Comparison of ENCODE assay signal across 14 cellular contexts in genomic region chr1:99305626-99306025, GRCh38.
"Had no signal": no experiment of that assay in that cellular context is flagged by ENCODE, and none has a peak within 500 bp of the region (broad histone marks: within the 10 kb centered on the region; RNA-seq: fewer than 3 reads in every experiment).

No MANE protein-coding gene starts in this region.

- H3K36me3 ChIP-seq: heart left ventricle, upper lobe of right lung had no signal

- ATAC-seq: activated CD4-positive, CD25-positive, alpha-beta regulatory T cell treated with anti-CD3 and anti-CD28 coated beads, Interleukin-2, amount 50 U/mL, for 24 hours; activated CD8-positive, alpha-beta memory T cell treated with anti-CD3 and anti-CD28 coated beads, Interleukin-2, amount 10 ng/mL, durations not matched to agents 7 days and 5 days; activated naive CD4-positive, alpha-beta T cell treated with anti-CD3 and anti-CD28 coated beads, Interleukin-2, amount 50 U/mL, for 72 hours; foreskin keratinocyte; heart left ventricle; stimulated activated naive CD8-positive, alpha-beta T cell treated with anti-CD3 and anti-CD28 coated beads, Interleukin-15, amount 100 ng/mL, for 72 hours had no signal

- DNase-seq: activated CD4-positive, alpha-beta T cell treated with anti-CD3 and anti-CD28 coated beads, Interleukin-2, amount 50 U/mL, for 4 hours; activated CD8-positive, alpha-beta memory T cell treated with anti-CD3 and anti-CD28 coated beads, Interleukin-2, amount 10 ng/mL, durations not matched to agents 7 days and 5 days; activated effector memory CD4-positive, alpha-beta T cell treated with anti-CD3 and anti-CD28 coated beads, Interleukin-2, amount 50 U/mL, for 16 hours; activated T-cell treated with anti-CD3 and anti-CD28 coated beads, Interleukin-2, amount 50 U/mL, for 24 hours; dorsolateral prefrontal cortex; heart left ventricle; stimulated activated CD4-positive, alpha-beta T cell treated with anti-CD3 and anti-CD28 coated beads, Interleukin-4, amount 100 ng/mL, for 24 hours; stimulated activated naive CD8-positive, alpha-beta T cell treated with anti-CD3 and anti-CD28 coated beads, Interleukin-15, amount 100 ng/mL, for 72 hours; testis; upper lobe of right lung had no signal

- H3K27ac ChIP-seq: dorsolateral prefrontal cortex, foreskin keratinocyte, heart left ventricle, testis, upper lobe of right lung had no signal

- FAIRE-seq: bronchial epithelial cell had no signal

- H3K4me3 ChIP-seq: dorsolateral prefrontal cortex, heart left ventricle, testis, upper lobe of right lung had no signal

- H3K27me3 ChIP-seq: dorsolateral prefrontal cortex, foreskin keratinocyte, heart left ventricle, testis, upper lobe of right lung had no signal

- H3K4me1 ChIP-seq: foreskin keratinocyte, heart left ventricle, testis, upper lobe of right lung had no signal

- H3K9me3 ChIP-seq: heart left ventricle, testis, upper lobe of right lung had no signal
